In genomic region chr11:74388678-74389327, GRCh38 we compare ENCODE assay signal across 8 cellular contexts. TPM values are rescaled to one million over a fixed set of nuclear protein-coding genes. Genes with fewer than 3 reads are reported as not detected.
DNase-seq lines count a peak whose midpoint lies in the region; ATAC-seq and TF ChIP-seq lines count a peak whose summit lies in the region.

No MANE protein-coding gene starts in this region.

- no peaks in the 10 kb centered on the region for H3K36me3 ChIP-seq in effector memory CD4-positive, alpha-beta T cell (ENCODE audit: control insufficient read depth, insufficient read depth, low read length)

- TF ChIP-seq CTCF in mesothelial cell of epicardium (IDR thresholded peaks at IDR 0.05; ENCODE audit: unreplicated experiment) = peak; percentile 61

- H3K9me3 Mint-ChIP-seq in mesothelial cell of epicardium = no peaks in the 10 kb centered on the region
- no peaks in the 10 kb centered on the region for H3K9me3 Mint-ChIP-seq in stimulated activated naive B cell treated with anti-CD40 and anti-IgM and Interleukin-4, amounts not matched to agents 10 μg/mL and 1 μg/mL and 100 μg/mL, for 72 hours

- H3K27me3 Mint-ChIP-seq in mesothelial cell of epicardium (ENCODE audit: low read depth) = no peaks in the 10 kb centered on the region
- H3K27me3 Mint-ChIP-seq in stimulated activated naive B cell treated with anti-CD40 and anti-IgM and Interleukin-4, amounts not matched to agents 10 μg/mL and 1 μg/mL and 100 μg/mL, for 72 hours = no peaks in the 10 kb centered on the region

- H3K4me3 Mint-ChIP-seq in mesothelial cell of epicardium = no peak overlapping the region
- H3K4me3 Mint-ChIP-seq in stimulated activated naive B cell treated with anti-CD40 and anti-IgM and Interleukin-4, amounts not matched to agents 10 μg/mL and 1 μg/mL and 100 μg/mL, for 72 hours = no peak overlapping the region

- H3K4me1 Mint-ChIP-seq in mesothelial cell of epicardium = peaks cover 10% of the 10 kb centered on the region
- H3K4me1 Mint-ChIP-seq in stimulated activated naive B cell treated with anti-CD40 and anti-IgM and Interleukin-4, amounts not matched to agents 10 μg/mL and 1 μg/mL and 100 μg/mL, for 72 hours = peaks cover 2 to 8% of the 10 kb centered on the region in 2 donors

- no peaks in the 10 kb centered on the region for H3K27me3 ChIP-seq in effector memory CD4-positive, alpha-beta T cell (replicated peaks; ENCODE audit: control insufficient read depth, insufficient read depth, low read length, poor library complexity, severe bottlenecking)

- H3K27ac Mint-ChIP-seq in mesothelial cell of epicardium = no peak overlapping the region
- H3K27ac Mint-ChIP-seq in stimulated activated naive B cell treated with anti-CD40 and anti-IgM and Interleukin-4, amounts not matched to agents 10 μg/mL and 1 μg/mL and 100 μg/mL, for 72 hours = no peak overlapping the region

- H3K36me3 Mint-ChIP-seq in mesothelial cell of epicardium = peaks cover 3% of the 10 kb centered on the region
- no peaks in the 10 kb centered on the region for H3K36me3 Mint-ChIP-seq in stimulated activated naive B cell treated with anti-CD40 and anti-IgM and Interleukin-4, amounts not matched to agents 10 μg/mL and 1 μg/mL and 100 μg/mL, for 72 hours

- peaks cover 4% of the 10 kb centered on the region for H3K4me1 ChIP-seq in effector memory CD4-positive, alpha-beta T cell (ENCODE audit: control insufficient read depth, insufficient read depth, low read length, poor library complexity, severe bottlenecking)

- peak; percentile 51 for DNase-seq in Ammon's horn (ENCODE audit: low spot score)
- DNase-seq in NCI-H510A treated with DMSO at 0.1 percent for 48 hours (lab: John Stamatoyannopoulos, UW) = peak; percentile 74
- DNase-seq in activated CD4-positive, alpha-beta T cell treated with anti-CD3 and anti-CD28 coated beads, Interleukin-2, amount 50 U/mL, for 24 hours (ENCODE audit: low read depth in 1 of 2, low spot score in 1 of 2) = peak; percentile 18 to 75
- DNase-seq in effector memory CD4-positive, alpha-beta T cell = peak in 2 of 3 donors; percentile 7 to 19
- peak in 1 of 2 experiments; percentile 40 for DNase-seq in mesothelial cell of epicardium (ENCODE audit: low spot score in 2 of 2, unreplicated experiment in 2 of 2)
- DNase-seq in stimulated activated naive B cell treated with anti-CD40 and anti-IgM and Interleukin-4, amounts not matched to agents 10 μg/mL and 1 μg/mL and 100 μg/mL, for 72 hours = peak; percentile 45

- H3K4me3 ChIP-seq in effector memory CD4-positive, alpha-beta T cell (ENCODE audit: insufficient read depth, low read depth, low read length, poor library complexity, severe bottlenecking) = no peak overlapping the region

- ATAC-seq in GM21786 (IDR thresholded peaks at IDR 0.05; ENCODE audit: unreplicated experiment) (peak; percentile 48), GM18868 (IDR thresholded peaks at IDR 0.05; ENCODE audit: unreplicated experiment) (no peak)
- ATAC-seq in stimulated activated naive B cell treated with anti-CD40 and anti-IgM and Interleukin-4, amounts not matched to agents 10 μg/mL and 1 μg/mL and 100 μg/mL, for 72 hours (replicated peaks) = peak; percentile 90 to 95

- H3K27ac ChIP-seq in effector memory CD4-positive, alpha-beta T cell (ENCODE audit: insufficient read depth, low read length, poor library complexity, severe bottlenecking) = no peak overlapping the region

- no peaks in the 10 kb centered on the region for H3K9me3 ChIP-seq in effector memory CD4-positive, alpha-beta T cell (ENCODE audit: control insufficient read depth, low read length)

RNA-seq across cellular contexts. Expression of gene PGM2L1, which starts 9.4 kb away (rescaled TPM):
- 15.7 to 18.6 TPM (median 15.7 TPM) in 3 replicates for total RNA-seq in mesothelial cell of epicardium
